21 cellular contexts compared by ENCODE assay signal in the genomic region with DNA sequence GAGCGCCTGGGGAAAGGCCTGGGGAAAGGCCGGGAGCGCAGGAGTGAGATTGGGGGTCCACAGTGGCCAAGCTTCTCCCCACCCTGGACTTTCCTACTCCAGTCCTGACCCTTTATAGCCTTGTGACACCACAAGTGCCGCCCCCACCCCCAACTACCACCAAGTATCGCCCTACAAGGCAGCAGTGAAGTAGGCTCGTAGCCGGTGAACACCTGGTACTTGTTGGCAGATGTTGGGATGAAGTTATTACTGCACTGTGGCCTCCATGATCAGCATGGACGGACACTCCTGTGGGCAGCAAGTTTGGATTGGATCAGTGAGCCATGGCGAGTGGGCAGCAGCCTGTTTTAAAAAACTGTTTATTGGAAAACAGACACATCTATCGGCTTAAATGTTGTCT. TPM values are rescaled to one million over a fixed set of nuclear protein-coding genes. Genes with fewer than 3 reads are reported as not detected.
DNase-seq lines count a peak whose midpoint lies in the region; ATAC-seq and TF ChIP-seq lines count a peak whose summit lies in the region.
"Had no signal": no experiment of that assay in that cellular context is flagged by ENCODE, and none has a peak within 500 bp of the region (broad histone marks: within the 10 kb centered on the region; RNA-seq: fewer than 3 reads in every experiment).

No MANE protein-coding gene starts in this region.

- H3K9me3 Mint-ChIP-seq in chondrocyte (ENCODE audit: low read depth) = no peaks in the 10 kb centered on the region
- H3K9me3 Mint-ChIP-seq in neural progenitor cell = no peaks in the 10 kb centered on the region
- H3K9me3 Mint-ChIP-seq in CD14-positive monocyte = no peaks in the 10 kb centered on the region

- no peaks in the 10 kb centered on the region for H3K9me2 ChIP-seq in SK-N-SH

- H3F3A ChIP-seq in SK-N-SH (replicated peaks; ENCODE audit: insufficient read depth) (no peaks in the 10 kb centered on the region), neural progenitor cell (ENCODE audit: low read depth) (no peaks in the 10 kb centered on the region)

- H3K4me3 Mint-ChIP-seq in chondrocyte (ENCODE audit: unreplicated experiment) = no peak overlapping the region
- no peak overlapping the region for H3K4me3 Mint-ChIP-seq in neural progenitor cell
- no peak overlapping the region for H3K4me3 Mint-ChIP-seq in CD14-positive monocyte

- H3K4me2 ChIP-seq in SK-N-SH (no peak overlapping the region), neural progenitor cell (no peak overlapping the region)

- CTCF ChIA-PET in SK-N-SH (lab: Yijun Ruan, JAX) = interaction anchor here (1.0 to 11.3 kb wide), 10 partner anchors 10 to 57 kb away, joined by 3 to 620 read pairs (median 32); partner anchors contain the start of gene TUB

- H3K36me3 Mint-ChIP-seq in chondrocyte (ENCODE audit: low read depth) (peaks cover 2% of the 10 kb centered on the region), neural progenitor cell (no peaks in the 10 kb centered on the region), CD14-positive monocyte (no peaks in the 10 kb centered on the region)

- in situ Hi-C loops in gastrocnemius medialis (cut with MboI; ENCODE audit: low sequenced_read_pairs in 4 of 4) = loop anchor here in 3 of 4 donors (10.0 kb wide), 2 partner anchors 63 to 73 kb away; no protein-coding TSS in a partner anchor

- no peaks in the 10 kb centered on the region for H3K9me3 ChIP-seq in SK-N-SH
- no peaks in the 10 kb centered on the region for H3K9me3 ChIP-seq in neural progenitor cell (ENCODE audit: low read depth)
- no peaks in the 10 kb centered on the region for H3K9me3 ChIP-seq in gastrocnemius medialis
- H3K9me3 ChIP-seq: BE2C, SJCRH30 had no signal

- no peak for TF ChIP-seq RAD21 in SK-N-SH (IDR thresholded peaks at IDR 0.05; ENCODE audit: low read length)

- ATAC-seq in SK-N-SH treated with all-trans-retinoic acid at 6 μM for 48 hours (no peak), gastrocnemius medialis (no peak)
- ATAC-seq: PC-3 had no signal

- H3K9ac ChIP-seq in SK-N-SH = no peak overlapping the region
- H3K9ac ChIP-seq in neural progenitor cell = no peak overlapping the region

- intact Hi-C loops in gastrocnemius medialis (cut with DNase I; ENCODE audit: low total_unique reads) = no loop called here
- intact Hi-C loops in CD14-positive monocyte (cut with micrococcal nuclease) = loop anchor here in 1 of 2 donors (2.0 kb wide), 1 partner anchor 67 kb away; no protein-coding TSS in a partner anchor

- H3K36me3 ChIP-seq in SK-N-SH (replicated peaks in 1 of 2; ENCODE audit: control insufficient read depth in 1 of 2, insufficient read depth in 2 of 2, low read length in 1 of 2) (no peaks in the 10 kb centered on the region), neural progenitor cell (no peaks in the 10 kb centered on the region), gastrocnemius medialis (no peaks in the 10 kb centered on the region)
- H3K36me3 ChIP-seq: BE2C, SJCRH30 had no signal

- no peaks in the 10 kb centered on the region for H4K20me1 ChIP-seq in SK-N-SH (ENCODE audit: insufficient read depth)
- no peaks in the 10 kb centered on the region for H4K20me1 ChIP-seq in neural progenitor cell (ENCODE audit: low read depth)

- H3K27me3 ChIP-seq in SK-N-SH (ENCODE audit: insufficient read depth) (no peaks in the 10 kb centered on the region), neural progenitor cell (peaks cover 18% of the 10 kb centered on the region), gastrocnemius medialis (no peaks in the 10 kb centered on the region)
- H3K27me3 ChIP-seq: BE2C, SJCRH30 had no signal

- TF ChIP-seq CTCF in SK-N-SH (IDR thresholded peaks at IDR 0.05) (no peak), chondrocyte (IDR thresholded peaks at IDR 0.05) (no peak), neural progenitor cell (IDR thresholded peaks at IDR 0.05) (no peak), gastrocnemius medialis (IDR thresholded peaks at IDR 0.05 in 4 of 5, conservative IDR thresholded peaks at IDR 0.05 in 1 of 5) (no peak), CD14-positive monocyte (IDR thresholded peaks at IDR 0.05) (no peak)

- H2AFZ ChIP-seq in SK-N-SH (ENCODE audit: low read depth) = no peak overlapping the region
- H2AFZ ChIP-seq in neural progenitor cell (replicated peaks) = no peak overlapping the region

- peaks cover 13% of the 10 kb centered on the region for H3K4me1 Mint-ChIP-seq in chondrocyte (ENCODE audit: low read depth)
- H3K4me1 Mint-ChIP-seq in neural progenitor cell = peaks cover 22% of the 10 kb centered on the region
- H3K4me1 Mint-ChIP-seq in CD14-positive monocyte = peaks cover 9% of the 10 kb centered on the region

- no peak for TF ChIP-seq EP300 in SK-N-SH (IDR thresholded peaks at IDR 0.05; ENCODE audit: borderline replicate concordance in 1 of 2, low read depth in 1 of 2, low read length in 1 of 2)

- H3K4me3 ChIP-seq in SK-N-SH (ENCODE audit: low read depth in 2 of 2, low read length in 1 of 2) = no peak overlapping the region
- no peak overlapping the region for H3K4me3 ChIP-seq in neural progenitor cell
- H3K4me3 ChIP-seq in gastrocnemius medialis = no peak overlapping the region
- H3K4me3 ChIP-seq: SJCRH30 had no signal

- H3K27ac Mint-ChIP-seq in chondrocyte (ENCODE audit: unreplicated experiment) = no peak overlapping the region
- peak overlapping the region; percentile 27 for H3K27ac Mint-ChIP-seq in neural progenitor cell
- H3K27ac Mint-ChIP-seq in CD14-positive monocyte = no peak overlapping the region

- peaks cover 29% of the 10 kb centered on the region for H3K27me3 Mint-ChIP-seq in chondrocyte (ENCODE audit: low read depth)
- no peaks in the 10 kb centered on the region for H3K27me3 Mint-ChIP-seq in neural progenitor cell (ENCODE audit: insufficient read depth, low read depth)
- peaks cover 8 to 13% (median 11%) of the 10 kb centered on the region in 3 donors for H3K27me3 Mint-ChIP-seq in CD14-positive monocyte (ENCODE audit: low read depth in 3 of 3)

- H3K27ac ChIP-seq in SK-N-SH (ENCODE audit: low read depth in 2 of 2, low read length in 1 of 2) (no peak overlapping the region), neural progenitor cell (no peak overlapping the region), gastrocnemius medialis (no peak overlapping the region)
- H3K27ac ChIP-seq: SJCRH30 had no signal

- POLR2A ChIA-PET in SK-N-SH (lab: Yijun Ruan, JAX) = no interaction called here

- H3K79me2 ChIP-seq in SK-N-SH (ENCODE audit: insufficient read depth) (no peaks in the 10 kb centered on the region), neural progenitor cell (ENCODE audit: low read depth) (no peaks in the 10 kb centered on the region)

- no peak for TF ChIP-seq POLR2A in gastrocnemius medialis (IDR thresholded peaks at IDR 0.05)

- DNase-seq in SK-N-SH = peak; percentile 28
- peak; percentile 17 for DNase-seq in D341Med (ENCODE audit: low spot score)
- DNase-seq in chondrocyte (ENCODE audit: low spot score) = peak; percentile 55
- no peak for DNase-seq in neural progenitor cell (ENCODE audit: low spot score)
- DNase-seq in gastrocnemius medialis = no peak
- DNase-seq in CD14-positive monocyte (ENCODE audit: low spot score) = no peak
- DNase-seq: 8988T, ACHN, BE2C, GOT3, HCEC 1CT, KBM-7, NCI-H1105, NCI-H1436 treated with DMSO at 0.1 percent for 48 hours, NCI-H187 treated with DMSO at 0.1 percent for 48 hours, NCI-H2171 treated with DMSO at 0.1 percent for 48 hours, NCI-H345, NCI-H510A treated with DMSO at 0.1 percent for 48 hours, PC-3, SJCRH30 had no signal

- H3K4me1 ChIP-seq in SK-N-SH (ENCODE audit: control insufficient read depth in 1 of 2, insufficient read depth in 2 of 2, low read depth in 1 of 2, low read length in 1 of 2) (peaks cover 0 to 43% of the 10 kb centered on the region in 2 experiments; a peak in 1 of 4 replicates), neural progenitor cell (peaks cover 4% of the 10 kb centered on the region), gastrocnemius medialis (no peaks in the 10 kb centered on the region)

- 72% methylated on average over 7 of the region's 10 CpGs for WGBS in SK-N-SH (ENCODE audit: low lambda C conversion rate)

TF ChIP-seq in SK-N-SH, 30 proteins besides CTCF, POLR2A, EP300 and RAD21 (continues in another document):
- TF ChIP-seq TEAD4 (IDR thresholded peaks at IDR 0.05; ENCODE audit: borderline replicate concordance, insufficient read depth) (no peak), MEF2A (IDR thresholded peaks at IDR 0.05; ENCODE audit: borderline replicate concordance, low read depth) (no peak)

RNA-seq across cellular contexts. Expression of gene EIF3F, which starts 45.0 kb away (rescaled TPM):
- polyA plus RNA-seq in SK-N-SH (2012; rRNA removed) = 213 and 341 TPM in 2 replicates
- polyA plus RNA-seq in SK-N-SH (2012; cell fraction: cytosol; rRNA removed) = 295 and 390 TPM in 2 replicates
- 199 TPM in 2 replicates for polyA plus RNA-seq in SK-N-SH (2012; cell fraction: nucleus; rRNA removed)
- 208 to 225 TPM (median 219 TPM) in 3 replicates for total RNA-seq in chondrocyte
- 257 and 355 TPM in 2 replicates for total RNA-seq in neural progenitor cell (ENCODE audit: low replicate concordance)
- 100 to 1,000 TPM; 187 to 303 (median 239) TPM for total RNA-seq in gastrocnemius medialis
- 100 to 1,000 TPM; 179 to 243 TPM for polyA plus RNA-seq in CD14-positive monocyte

RNA-seq across cellular contexts. Expression of gene TUB, which starts 48.9 kb away (rescaled TPM):
- 11.3 and 16.9 TPM in 2 replicates for polyA plus RNA-seq in SK-N-SH (2012; rRNA removed)
- polyA plus RNA-seq in SK-N-SH (2012; cell fraction: cytosol; rRNA removed) = 7.1 and 10.0 TPM in 2 replicates
- 43.6 and 49.5 TPM in 2 replicates for polyA plus RNA-seq in SK-N-SH (2012; cell fraction: nucleus; rRNA removed)
- 14.1 to 17.2 TPM (median 14.3 TPM) in 3 replicates for total RNA-seq in chondrocyte
- 28.7 and 41.3 TPM in 2 replicates for total RNA-seq in neural progenitor cell (ENCODE audit: low replicate concordance)
- 1 to 10 TPM in 2 of 4 donors, under 1 TPM in 2; 0.71 to 1.2 (median 1.1) TPM for total RNA-seq in gastrocnemius medialis
- polyA plus RNA-seq in CD14-positive monocyte = not detected

Comparison
In these comparisons a context has a peak if more than half of its experiments do, and no peak if none do; other contexts are left out.
1. DNase-seq: peak in SK-N-SH (single experiment), D341Med (single experiment) and chondrocyte (single experiment); none in neural progenitor cell (single experiment), gastrocnemius medialis (0 of 2) and CD14-positive monocyte (single experiment).